In genomic region chr10:101229275-101230184, GRCh38 we compare ENCODE assay signal across 11 cellular contexts. TPM values are rescaled to one million over a fixed set of nuclear protein-coding genes. Genes with fewer than 3 reads are reported as not detected.
DNase-seq lines count a peak whose midpoint lies in the region; ATAC-seq and TF ChIP-seq lines count a peak whose summit lies in the region.
"Had no signal": no experiment of that assay in that cellular context is flagged by ENCODE, and none has a peak within 500 bp of the region (broad histone marks: within the 10 kb centered on the region; RNA-seq: fewer than 3 reads in every experiment).

Gene LBX1 (minus strand): TSS chr10:101229463. CDS start chr10:101228815, 648 bp downstream.

- peak within 1 kb of the TSS; percentile 65 for H3K4me2 ChIP-seq in parathyroid adenoma (ENCODE audit: low read length)
- H3K4me2 ChIP-seq: KMS-11 had no signal

- peak; percentile 31 for DNase-seq in NCI-H1105 treated with DMSO at 0.1 percent for 48 hours (lab: John Stamatoyannopoulos, UW)
- no peak for DNase-seq in NCI-H1105 (lab: John Stamatoyannopoulos, UW)
- no peak for DNase-seq in coronary artery (ENCODE audit: low spot score)
- DNase-seq in uterus = no peak

- intact Hi-C loops in uterus (cut with DNase I; ENCODE audit: low total_unique reads) = no loop called here

- peak within 1 kb of the TSS; percentile 22 for H2AFZ ChIP-seq in parathyroid adenoma

- H3K4me3 ChIP-seq in coronary artery (peak within 1 kb of the TSS; percentile 60), parathyroid adenoma (ENCODE audit: low read depth, low read length) (peak within 1 kb of the TSS; percentile 20), uterus (no peak within 1 kb of the TSS)
- H3K4me3 ChIP-seq: lung had no signal

- ATAC-seq in GM18502 (IDR thresholded peaks at IDR 0.05; ENCODE audit: poor library complexity, unreplicated experiment) (no peak), HG02678 (IDR thresholded peaks at IDR 0.05; ENCODE audit: unreplicated experiment) (no peak)

- TF ChIP-seq RAD21 in Ishikawa (IDR thresholded peaks at IDR 0.05; ENCODE audit: low read depth) = no peak

- H3K9me3 ChIP-seq in parathyroid adenoma (ENCODE audit: control insufficient read depth, low read length) (no peaks in the 10 kb centered on the region), uterus (no peaks in the 10 kb centered on the region)

- TF ChIP-seq POLR2A in uterus (IDR thresholded peaks at IDR 0.05) = no peak

- no peaks in the 10 kb centered on the region for H3K79me2 ChIP-seq in parathyroid adenoma

- no peak within 1 kb of the TSS for H3K9ac ChIP-seq in parathyroid adenoma
- H3K9ac ChIP-seq: KMS-11 had no signal

- H3K4me1 ChIP-seq in parathyroid adenoma (no peaks in the 10 kb centered on the region), uterus (peaks cover 0 to 25% of the 10 kb centered on the region in 2 donors)

- TF ChIP-seq EP300 in Ishikawa (IDR thresholded peaks at IDR 0.05; ENCODE audit: borderline replicate concordance) = no peak

- no peak for TF ChIP-seq CTCF in coronary artery (IDR thresholded peaks at IDR 0.05)
- no peak for TF ChIP-seq CTCF in parathyroid adenoma (IDR thresholded peaks at IDR 0.05)
- no peak for TF ChIP-seq CTCF in uterus (IDR thresholded peaks at IDR 0.05)

- no peak within 1 kb of the TSS for H3K27ac ChIP-seq in coronary artery
- no peak within 1 kb of the TSS for H3K27ac ChIP-seq in parathyroid adenoma
- no peak within 1 kb of the TSS for H3K27ac ChIP-seq in uterus
- H3K27ac ChIP-seq: KMS-11 had no signal

- peaks cover 35% of the 10 kb centered on the region for H3K27me3 ChIP-seq in parathyroid adenoma (ENCODE audit: control insufficient read depth, insufficient read depth, low read length)
- H3K27me3 ChIP-seq in uterus = peaks cover 35 to 87% of the 10 kb centered on the region in 2 donors

- H3K36me3 ChIP-seq in parathyroid adenoma (ENCODE audit: control insufficient read depth, insufficient read depth, low read length) = no peaks in the 10 kb centered on the region
- no peaks in the 10 kb centered on the region for H3K36me3 ChIP-seq in uterus

TF ChIP-seq in Ishikawa, 13 proteins besides CTCF, POLR2A, EP300 and RAD21:
- TF ChIP-seq ZBTB7A (IDR thresholded peaks at IDR 0.05; ENCODE audit: low read depth) (peak; percentile 73), MAX (IDR thresholded peaks at IDR 0.05) (no peak)

RNA-seq across cellular contexts. Expression of gene LBX1, which starts in this region (rescaled TPM):
- total RNA-seq in uterus = not detected
- total RNA-seq: RPMI7951 had no signal

Comparison
In these comparisons a context has a peak if more than half of its experiments do, and no peak if none do; other contexts are left out.
1. H3K4me3 ChIP-seq: peak in coronary artery (single experiment) and parathyroid adenoma (single experiment); none in uterus (0 of 2).